ENCODE assay signal across 17 cellular contexts in the genomic region with DNA sequence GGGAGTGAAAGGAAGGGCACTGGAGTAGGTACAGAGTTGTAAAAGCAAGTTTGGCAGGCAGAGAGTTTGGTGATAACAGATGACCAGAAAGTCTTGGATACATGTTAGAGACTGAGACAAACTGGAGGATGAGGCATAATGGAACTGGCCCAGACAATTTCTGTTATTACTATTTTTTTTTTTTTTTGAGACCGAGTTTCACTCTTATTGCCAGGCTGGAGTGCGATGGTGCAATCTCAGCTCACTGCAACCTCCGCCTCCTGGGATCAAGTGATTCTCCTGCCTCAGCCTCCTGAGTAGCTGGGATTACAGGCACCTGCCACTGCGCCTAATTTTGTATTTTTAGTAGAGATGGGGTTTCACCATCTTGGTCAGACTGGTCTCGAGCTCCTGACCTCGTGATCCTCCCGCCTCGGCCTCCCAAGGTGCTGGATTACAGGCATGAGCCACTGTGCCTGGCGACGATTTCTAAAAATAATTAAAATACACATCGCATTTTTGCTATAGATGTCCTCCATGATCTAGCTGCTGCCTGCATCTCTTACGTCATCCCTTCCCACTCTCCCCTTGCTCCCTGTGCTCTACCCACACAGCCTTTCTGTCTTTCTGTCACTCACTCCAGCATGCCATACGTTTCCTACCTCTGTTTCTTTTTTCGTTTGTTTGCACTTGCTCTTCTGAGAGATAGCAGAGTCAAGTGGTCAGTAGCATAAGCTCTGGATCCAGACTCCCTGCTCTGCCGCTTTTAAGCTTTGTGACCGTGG. TPM values are rescaled to one million over a fixed set of nuclear protein-coding genes. Genes with fewer than 3 reads are reported as not detected.
DNase-seq lines count a peak whose midpoint lies in the region; ATAC-seq, FAIRE-seq and TF ChIP-seq lines count a peak whose summit lies in the region.
"Had no signal": no experiment of that assay in that cellular context is flagged by ENCODE, and none has a peak within 500 bp of the region (broad histone marks: within the 10 kb centered on the region; RNA-seq: fewer than 3 reads in every experiment).

No MANE protein-coding gene starts in this region.

- no peak for DNase-seq in Right ventricle myocardium superior
- DNase-seq in right atrium auricular region (ENCODE audit: low spot score) = no peak
- no peak for DNase-seq in bronchial epithelial cell (ENCODE audit: low read depth)
- DNase-seq in HepG2 (ENCODE audit: low spot score) = no peak
- peak in 1 of 2 donors; percentile 24 for DNase-seq in uterus
- DNase-seq in NCI-H2171 (lab: John Stamatoyannopoulos, UW) = no peak
- no peak for DNase-seq in Calu3
- DNase-seq in kidney tubule cell (ENCODE audit: low spot score) = no peak
- DNase-seq: H9, IMR-90, NCI-H1436 treated with DMSO at 0.1 percent for 48 hours, NCI-H2081, NCI-H774 had no signal

- no peak for TF ChIP-seq EP300 in HepG2 (IDR thresholded peaks at IDR 0.05; ENCODE audit: low read depth in 2 of 2, low read length in 2 of 2)
- no peak for TF ChIP-seq EP300 in HepG2 (CRISPR knock-in tag; IDR thresholded peaks at IDR 0.05; ENCODE audit: borderline replicate concordance)

- no peak for TF ChIP-seq RAD21 in HepG2 (CRISPR knock-in tag; IDR thresholded peaks at IDR 0.05)

- H4K20me1 ChIP-seq in HepG2 (ENCODE audit: insufficient read depth, low read length) = peaks cover 20% of the 10 kb centered on the region

- TF ChIP-seq CTCF in right atrium auricular region (IDR thresholded peaks at IDR 0.05) (no peak), bronchial epithelial cell (IDR thresholded peaks at IDR 0.05; ENCODE audit: insufficient read depth, low read length, severe bottlenecking) (no peak), HepG2 (CRISPR knock-in tag; IDR thresholded peaks at IDR 0.05) (no peak), uterus (IDR thresholded peaks at IDR 0.05) (no peak), Calu3 (IDR thresholded peaks at IDR 0.05; ENCODE audit: unreplicated experiment) (no peak)

- TF ChIP-seq POLR2A in HepG2 (IDR thresholded peaks at IDR 0.05; ENCODE audit: insufficient read depth in 1 of 2, low read depth in 2 of 2, low read length in 2 of 2) (no peak), uterus (IDR thresholded peaks at IDR 0.05) (no peak)

- CTCF ChIA-PET in HepG2 (lab: Yijun Ruan, JAX; ENCODE audit: low intra/inter-chr PET ratio, low total read pairs) = no interaction called here
- CTCF ChIA-PET in Calu3 (lab: Charles Lee) = no interaction called here

- no TSS peak for BruUV-seq in HepG2 (replicated peaks; lab: Mats Ljungman, UMichigan)
- BruUV-seq in Calu3 (replicated peaks; lab: Mats Ljungman, UMichigan) = no TSS peak

- H3K4me2 ChIP-seq in HepG2 (ENCODE audit: low read depth, low read length) = no peak overlapping the region
- H3K4me2 ChIP-seq: A549 had no signal

- FAIRE-seq in bronchial epithelial cell (lab: Jason Lieb, UNC) (peak; percentile 13), HepG2 (lab: Jason Lieb, UNC) (no peak)
- FAIRE-seq: A549 had no signal

- no peak overlapping the region for H2AFZ ChIP-seq in HepG2 (ENCODE audit: low read length)

- no peaks in the 10 kb centered on the region for H3K9me3 ChIP-seq in right atrium auricular region
- H3K9me3 ChIP-seq in HepG2 (ENCODE audit: low read length) = no peaks in the 10 kb centered on the region
- no peaks in the 10 kb centered on the region for H3K9me3 ChIP-seq in uterus
- H3K9me3 ChIP-seq: A549, SJCRH30 had no signal

- intact Hi-C loops in Right ventricle myocardium superior (cut with DNase I) (no loop called here), HepG2 (cut with micrococcal nuclease; ENCODE audit: unreplicated experiment) (no loop called here), uterus (cut with DNase I; ENCODE audit: low total_unique reads) (no loop called here), Calu3 (cut with micrococcal nuclease; ENCODE audit: unreplicated experiment) (no loop called here)

- peaks cover 88% of the 10 kb centered on the region for H3K79me2 ChIP-seq in HepG2 (ENCODE audit: insufficient read depth, low read length)

- POLR2A ChIA-PET in HepG2 (lab: Yijun Ruan, JAX) = no interaction called here

- H3K27ac ChIP-seq in right atrium auricular region (no peak overlapping the region), HepG2 (ENCODE audit: extremely low read length, insufficient read depth, low read length) (no peak overlapping the region), uterus (peak overlapping the region; percentile 47 to 54)
- H3K27ac ChIP-seq: A549, SJCRH30 had no signal

- H3K36me3 ChIP-seq in right atrium auricular region = no peaks in the 10 kb centered on the region
- no peaks in the 10 kb centered on the region for H3K36me3 ChIP-seq in bronchial epithelial cell (ENCODE audit: control insufficient read depth, insufficient read depth, low read length)
- H3K36me3 ChIP-seq in HepG2 (replicated peaks in 1 of 2; ENCODE audit: control insufficient read depth in 1 of 2, insufficient read depth in 2 of 2, low read length in 2 of 2) = peaks cover 1 to 33% of the 10 kb centered on the region in 2 experiments; a peak in 4 of 5 replicates
- H3K36me3 ChIP-seq in uterus = no peaks in the 10 kb centered on the region

- peaks cover 0 to 49% of the 10 kb centered on the region in 2 donors for H3K4me1 ChIP-seq in right atrium auricular region
- H3K4me1 ChIP-seq in HepG2 (ENCODE audit: insufficient read depth, low read length) = 0 out of 2 replicates have a peak, but pooled peaks cover 6% of the 10 kb centered on the region
- peaks cover 0 to 3% of the 10 kb centered on the region in 2 donors for H3K4me1 ChIP-seq in uterus
- H3K4me1 ChIP-seq: A549 had no signal

- in situ Hi-C loops in HepG2 (cut with HindIII; ENCODE audit: extremely low pct_ligation_motif_present, low pct_unique_long_range_greater_than_20kb) = no loop called here

- H3K27ac Mint-ChIP-seq in Calu3 (ENCODE audit: unreplicated experiment) = no peak overlapping the region
- H3K27ac Mint-ChIP-seq: H9 had no signal

- no peaks in the 10 kb centered on the region for H3K4me1 Mint-ChIP-seq in Calu3 (ENCODE audit: low read depth, unreplicated experiment)
- H3K4me1 Mint-ChIP-seq: H9 had no signal

- H3K27me3 ChIP-seq in right atrium auricular region = no peaks in the 10 kb centered on the region
- H3K27me3 ChIP-seq in bronchial epithelial cell (ENCODE audit: control insufficient read depth, insufficient read depth, low read length) = no peaks in the 10 kb centered on the region
- no peaks in the 10 kb centered on the region for H3K27me3 ChIP-seq in HepG2 (ENCODE audit: control insufficient read depth in 1 of 2, insufficient read depth in 2 of 2, low read length in 2 of 2)
- H3K27me3 ChIP-seq in uterus = no peaks in the 10 kb centered on the region
- H3K27me3 ChIP-seq: SJCRH30 had no signal

- H3K9ac ChIP-seq in HepG2 (ENCODE audit: insufficient read depth, low read depth, low read length) = no peak overlapping the region

- H3K4me3 ChIP-seq in right atrium auricular region = no peak overlapping the region
- no peak overlapping the region for H3K4me3 ChIP-seq in bronchial epithelial cell (ENCODE audit: low read depth, low read length)
- no peak overlapping the region for H3K4me3 ChIP-seq in HepG2 (replicated peaks in 1 of 3; ENCODE audit: insufficient read depth in 1 of 3, low read depth in 2 of 3, low read length in 3 of 3)
- no peak overlapping the region for H3K4me3 ChIP-seq in uterus
- H3K4me3 ChIP-seq: A549, SJCRH30 had no signal

- H3K9me3 Mint-ChIP-seq in Calu3 (ENCODE audit: low read depth, unreplicated experiment) = no peaks in the 10 kb centered on the region
- H3K9me3 Mint-ChIP-seq: H9 had no signal

- no peaks in the 10 kb centered on the region for H3K27me3 Mint-ChIP-seq in Calu3 (ENCODE audit: unreplicated experiment)

- peak; percentile 32 for ATAC-seq in Right ventricle myocardium superior (ENCODE audit: poor library complexity)
- ATAC-seq in HepG2 = no peak
- ATAC-seq: A549 had no signal

- no peak overlapping the region for H3K4me3 Mint-ChIP-seq in Calu3 (ENCODE audit: low read depth, unreplicated experiment)
- H3K4me3 Mint-ChIP-seq: H9 had no signal

- WGBS in HepG2 (ENCODE audit: low lambda C conversion rate) = 92% methylated on average over 16 of the region's 16 CpGs

- no peaks in the 10 kb centered on the region for H3K36me3 Mint-ChIP-seq in Calu3 (ENCODE audit: insufficient read depth, unreplicated experiment)

RNA-seq across cellular contexts. Expression of gene MAPK14, which starts 23.5 kb away (rescaled TPM):
- total RNA-seq in Right ventricle myocardium superior (29.3 TPM), right atrium auricular region (10 to 100 TPM; 39.1 to 46.7 TPM), bronchial epithelial cell (38.4 and 44.7 TPM in 2 replicates), HepG2 (2016; rRNA removed; fragmentation: Illumina TruSeq; extraction: Trizol) (67.3 and 74.9 TPM in 2 replicates), uterus (100 to 1,000 TPM in 2 of 4 donors, 10 to 100 TPM in 2; 62.0 to 117 (median 86.2) TPM), Calu3 (2022) (59.5 and 60.9 TPM in 2 replicates)
- total RNA-seq in HepG2 (2016; cell fraction: cytosol; rRNA removed; fragmentation: Illumina TruSeq; extraction: Trizol; ENCODE audit: low read depth) = 7.2 and 7.5 TPM in 2 replicates
- total RNA-seq in HepG2 (2016; cell fraction: insoluble cytoplasmic fraction; rRNA removed; fragmentation: Illumina TruSeq; extraction: Trizol) = 67.5 and 68.5 TPM in 2 replicates
- total RNA-seq in HepG2 (2016; cell fraction: membrane; rRNA removed; fragmentation: Illumina TruSeq; extraction: Trizol) = 20.7 and 21.7 TPM in 2 replicates
- 113 and 120 TPM in 2 replicates for total RNA-seq in HepG2 (2016; cell fraction: nucleus; rRNA removed; fragmentation: Illumina TruSeq; extraction: Trizol)
- 52.0 and 66.3 TPM in 2 replicates for polyA plus RNA-seq in HepG2 (2011; rRNA removed)
- 29.4 and 43.0 TPM in 2 replicates for polyA plus RNA-seq in HepG2 (2011; cell fraction: cytosol; rRNA removed)
- 53.6 and 57.1 TPM in 2 replicates for polyA plus RNA-seq in HepG2 (2011; cell fraction: nucleus; rRNA removed)
- polyA plus RNA-seq in HepG2 (2012) = 53.3 and 55.6 TPM in 2 replicates
- polyA plus RNA-seq in HepG2 (2016; cell fraction: cytosol; fragmentation: Illumina TruSeq; extraction: Trizol; ENCODE audit: low read depth) = 2.4 and 3.2 TPM in 2 replicates
- polyA plus RNA-seq in HepG2 (2016; cell fraction: insoluble cytoplasmic fraction; fragmentation: Illumina TruSeq; extraction: Trizol; ENCODE audit: low read depth) = 53.0 and 55.3 TPM in 2 replicates
- polyA plus RNA-seq in HepG2 (2016; cell fraction: membrane; fragmentation: Illumina TruSeq; extraction: Trizol; ENCODE audit: low read depth) = 8.8 and 9.7 TPM in 2 replicates
- polyA plus RNA-seq in HepG2 (2016; cell fraction: nucleus; fragmentation: Illumina TruSeq; extraction: Trizol; ENCODE audit: insufficient read depth, low read depth) = 90.3 and 105 TPM in 2 replicates
- polyA minus RNA-seq in HepG2 (2011; rRNA and poly(A)+ RNA removed; ENCODE audit: low replicate concordance) = 75.6 and 86.1 TPM in 2 replicates
- polyA minus RNA-seq in HepG2 (2011; cell fraction: cytosol; rRNA and poly(A)+ RNA removed) = 50.6 and 54.7 TPM in 2 replicates
- polyA minus RNA-seq in HepG2 (2011; cell fraction: nucleus; rRNA and poly(A)+ RNA removed) = 204 and 254 TPM in 2 replicates

RNA-seq across cellular contexts. Expression of gene SLC26A8, which starts 26.7 kb away (rescaled TPM):
- total RNA-seq in Right ventricle myocardium superior (not detected), right atrium auricular region (not detected), bronchial epithelial cell (not detected in 2 replicates), HepG2 (2016; rRNA removed; fragmentation: Illumina TruSeq; extraction: Trizol) (not detected in 2 replicates), uterus (under 1 TPM in 1 of 4 donors, not detected in 3; 0.07 TPM), Calu3 (2022) (0.10 TPM in 1 of 2 replicates, not detected in the other)
- not detected in 2 replicates for total RNA-seq in HepG2 (2016; cell fraction: cytosol; rRNA removed; fragmentation: Illumina TruSeq; extraction: Trizol; ENCODE audit: low read depth)
- 0.11 TPM in 1 of 2 replicates, not detected in the other for total RNA-seq in HepG2 (2016; cell fraction: insoluble cytoplasmic fraction; rRNA removed; fragmentation: Illumina TruSeq; extraction: Trizol)
- not detected in 2 replicates for total RNA-seq in HepG2 (2016; cell fraction: membrane; rRNA removed; fragmentation: Illumina TruSeq; extraction: Trizol)
- total RNA-seq in HepG2 (2016; cell fraction: nucleus; rRNA removed; fragmentation: Illumina TruSeq; extraction: Trizol) = 0.09 and 0.12 TPM in 2 replicates
- 0.42 and 0.46 TPM in 2 replicates for polyA plus RNA-seq in HepG2 (2011; rRNA removed)
- polyA plus RNA-seq in HepG2 (2011; cell fraction: cytosol; rRNA removed) = 0.16 and 0.17 TPM in 2 replicates
- polyA plus RNA-seq in HepG2 (2011; cell fraction: nucleus; rRNA removed) = 0.64 and 1.1 TPM in 2 replicates
- 0.05 and 0.16 TPM in 2 replicates for polyA plus RNA-seq in HepG2 (2012)
- not detected in 2 replicates for polyA plus RNA-seq in HepG2 (2016; cell fraction: cytosol; fragmentation: Illumina TruSeq; extraction: Trizol; ENCODE audit: low read depth)
- polyA plus RNA-seq in HepG2 (2016; cell fraction: insoluble cytoplasmic fraction; fragmentation: Illumina TruSeq; extraction: Trizol; ENCODE audit: low read depth) = 0.11 TPM in 1 of 2 replicates, not detected in the other
- polyA plus RNA-seq in HepG2 (2016; cell fraction: membrane; fragmentation: Illumina TruSeq; extraction: Trizol; ENCODE audit: low read depth) = not detected in 2 replicates
- polyA plus RNA-seq in HepG2 (2016; cell fraction: nucleus; fragmentation: Illumina TruSeq; extraction: Trizol; ENCODE audit: insufficient read depth, low read depth) = 0.15 and 0.28 TPM in 2 replicates
- polyA minus RNA-seq in HepG2 (2011; rRNA and poly(A)+ RNA removed; ENCODE audit: low replicate concordance) = 0.42 TPM in 1 of 2 replicates, not detected in the other
- polyA minus RNA-seq in HepG2 (2011; cell fraction: cytosol; rRNA and poly(A)+ RNA removed) = 0.26 TPM in 1 of 2 replicates, not detected in the other
- polyA minus RNA-seq in HepG2 (2011; cell fraction: nucleus; rRNA and poly(A)+ RNA removed) = 0.39 and 0.50 TPM in 2 replicates
- total RNA-seq: G401, IMR-90, LHCN-M2, SJCRH30 had no signal
- polyA plus RNA-seq: A549 had no signal

Comparison
In these comparisons a context has a peak if more than half of its experiments do, and no peak if none do; other contexts are left out.
1. H3K27ac ChIP-seq: peak in uterus (2 of 2); none in right atrium auricular region (0 of 2) and HepG2 (single experiment).